Comparison of ENCODE assay signal across 2 cellular contexts in the genomic region with DNA sequence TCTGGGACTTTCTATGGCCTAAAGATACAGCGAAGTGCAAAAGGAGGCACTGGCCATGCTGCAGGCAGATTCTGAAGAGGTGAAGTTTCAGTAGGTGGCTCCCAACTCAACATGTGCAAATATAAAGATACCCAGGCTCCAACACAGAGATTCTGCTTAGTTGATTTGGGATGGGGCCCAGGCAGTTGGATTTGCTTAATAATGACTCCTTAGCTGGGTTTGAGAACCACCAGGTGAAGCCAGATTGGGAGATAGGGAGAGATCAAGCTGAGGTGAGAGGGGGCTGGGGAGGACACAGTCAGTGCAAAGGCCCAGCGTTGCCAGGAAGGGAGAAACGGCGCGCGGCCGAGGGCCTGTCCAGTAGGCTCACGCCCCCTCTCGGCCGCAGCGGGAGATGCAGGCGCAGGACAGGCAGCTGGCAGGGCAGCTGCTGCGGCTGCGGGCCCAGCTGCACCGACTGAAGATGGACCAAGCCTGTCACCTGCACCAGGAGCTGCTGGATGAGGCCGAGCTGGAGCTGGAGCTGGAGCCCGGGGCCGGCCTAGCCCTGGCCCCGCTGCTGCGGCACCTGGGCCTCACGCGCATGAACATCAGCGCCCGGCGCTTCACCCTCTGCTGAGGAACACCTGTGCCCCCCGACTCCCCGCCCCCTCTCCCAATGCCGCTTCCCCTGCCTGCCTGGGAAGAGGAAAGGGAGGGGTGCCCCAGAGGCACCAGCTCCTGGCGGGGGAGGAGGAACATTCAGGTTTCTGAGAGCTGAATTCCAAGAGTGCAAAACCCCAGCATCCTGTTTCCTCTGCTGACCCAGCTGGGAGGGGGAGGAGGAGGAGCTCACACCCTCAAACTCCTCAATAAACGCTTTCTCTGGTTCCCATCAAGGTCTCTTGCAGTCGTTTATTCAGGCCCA.
TF ChIP-seq lines count a peak whose summit lies in the region.

No MANE protein-coding gene starts in this region.

TF ChIP-seq in HCT116, 20 proteins besides CTCF, POLR2A, EP300 and RAD21:
- TF ChIP-seq JUND (IDR thresholded peaks at IDR 0.05) = no peak
- peak; percentile 17; the same call in 1 of the 2 replicates for TF ChIP-seq ZFX (IDR thresholded peaks at IDR 0.05)
- no peak for TF ChIP-seq EGR1 (IDR thresholded peaks at IDR 0.05; ENCODE audit: low read depth)
- TF ChIP-seq CBX3 (IDR thresholded peaks at IDR 0.05; ENCODE audit: low read depth) = peak; percentile 81
- TF ChIP-seq SRF (IDR thresholded peaks at IDR 0.05; ENCODE audit: low read depth) = no peak
- TF ChIP-seq YY1 (IDR thresholded peaks at IDR 0.05; ENCODE audit: extremely low read depth, insufficient replicate concordance, low read depth, low read length) = peak; percentile 57
- TF ChIP-seq TCF7L2 (IDR thresholded peaks at IDR 0.05; ENCODE audit: borderline replicate concordance, extremely low read depth, insufficient read depth, insufficient read length) = no peak
- no peak for TF ChIP-seq ELF1 (IDR thresholded peaks at IDR 0.05; ENCODE audit: borderline replicate concordance, low read depth)

TF ChIP-seq in H1, 55 proteins besides CTCF, POLR2A, EP300 and RAD21 (continues in another document):
- no peak for TF ChIP-seq NRF1 (IDR thresholded peaks at IDR 0.05; ENCODE audit: low read depth, low read length)
- 0 out of 2 replicates have a peak, but pooled peaks have one; percentile 6 for TF ChIP-seq CHD2 (IDR thresholded peaks at IDR 0.05; ENCODE audit: low read length)
- peak; percentile 13; the same call in 1 of the 2 replicates for TF ChIP-seq GABPA (IDR thresholded peaks at IDR 0.05; ENCODE audit: borderline replicate concordance, insufficient read depth, low read length)
- no peak; the same call in 1 of the 2 replicates for TF ChIP-seq CEBPB (IDR thresholded peaks at IDR 0.05; ENCODE audit: low read depth, low read length)
- TF ChIP-seq TBP (IDR thresholded peaks at IDR 0.05; ENCODE audit: low read depth, low read length) = peak; percentile 51; the same call in 1 of the 2 replicates
- 0 out of 2 replicates have a peak, but pooled peaks have one; percentile 47 for TF ChIP-seq JUND (IDR thresholded peaks at IDR 0.05; ENCODE audit: low read length)
- TF ChIP-seq CBX5 (IDR thresholded peaks at IDR 0.05; ENCODE audit: low read depth, low read length) = no peak
- TF ChIP-seq TAF1 (IDR thresholded peaks at IDR 0.05; ENCODE audit: low read depth, low read length) = peak; percentile 62; the same call in 1 of the 2 replicates
- TF ChIP-seq YY1 (IDR thresholded peaks at IDR 0.05; ENCODE audit: low read depth, low read length) = peak; percentile 40; the same call in 1 of the 2 replicates
- peak; percentile 63 for TF ChIP-seq CTBP2 (IDR thresholded peaks at IDR 0.05; ENCODE audit: borderline replicate concordance, insufficient read depth, insufficient read length, low read length)
- TF ChIP-seq SAP30 (IDR thresholded peaks at IDR 0.05; ENCODE audit: insufficient read depth, insufficient replicate concordance, low read length) = no peak
- TF ChIP-seq RBBP5 (IDR thresholded peaks at IDR 0.05; ENCODE audit: borderline replicate concordance, low read depth, low read length) = 0 out of 2 replicates have a peak, but pooled peaks have one; percentile 47
- TF ChIP-seq PHF8 (conservative IDR thresholded peaks at IDR 0.05; ENCODE audit: low read depth, low read length) = no peak
- no peak for TF ChIP-seq JUN (IDR thresholded peaks at IDR 0.05; ENCODE audit: low read depth, low read length)
- TF ChIP-seq, protein P1, sequence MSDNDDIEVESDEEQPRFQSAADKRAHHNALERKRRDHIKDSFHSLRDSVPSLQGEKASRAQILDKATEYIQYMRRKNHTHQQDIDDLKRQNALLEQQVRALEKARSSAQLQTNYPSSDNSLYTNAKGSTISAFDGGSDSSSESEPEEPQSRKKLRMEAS (IDR thresholded peaks at IDR 0.05) = peak; percentile 71; the same call in 1 of the 2 replicates
- TF ChIP-seq SRF (IDR thresholded peaks at IDR 0.05; ENCODE audit: low read depth, low read length) = peak; percentile 35; the same call in 1 of the 2 replicates
- peak; percentile 80 for TF ChIP-seq ASH2L (IDR thresholded peaks at IDR 0.05; ENCODE audit: low read length)
- TF ChIP-seq, protein P2, sequence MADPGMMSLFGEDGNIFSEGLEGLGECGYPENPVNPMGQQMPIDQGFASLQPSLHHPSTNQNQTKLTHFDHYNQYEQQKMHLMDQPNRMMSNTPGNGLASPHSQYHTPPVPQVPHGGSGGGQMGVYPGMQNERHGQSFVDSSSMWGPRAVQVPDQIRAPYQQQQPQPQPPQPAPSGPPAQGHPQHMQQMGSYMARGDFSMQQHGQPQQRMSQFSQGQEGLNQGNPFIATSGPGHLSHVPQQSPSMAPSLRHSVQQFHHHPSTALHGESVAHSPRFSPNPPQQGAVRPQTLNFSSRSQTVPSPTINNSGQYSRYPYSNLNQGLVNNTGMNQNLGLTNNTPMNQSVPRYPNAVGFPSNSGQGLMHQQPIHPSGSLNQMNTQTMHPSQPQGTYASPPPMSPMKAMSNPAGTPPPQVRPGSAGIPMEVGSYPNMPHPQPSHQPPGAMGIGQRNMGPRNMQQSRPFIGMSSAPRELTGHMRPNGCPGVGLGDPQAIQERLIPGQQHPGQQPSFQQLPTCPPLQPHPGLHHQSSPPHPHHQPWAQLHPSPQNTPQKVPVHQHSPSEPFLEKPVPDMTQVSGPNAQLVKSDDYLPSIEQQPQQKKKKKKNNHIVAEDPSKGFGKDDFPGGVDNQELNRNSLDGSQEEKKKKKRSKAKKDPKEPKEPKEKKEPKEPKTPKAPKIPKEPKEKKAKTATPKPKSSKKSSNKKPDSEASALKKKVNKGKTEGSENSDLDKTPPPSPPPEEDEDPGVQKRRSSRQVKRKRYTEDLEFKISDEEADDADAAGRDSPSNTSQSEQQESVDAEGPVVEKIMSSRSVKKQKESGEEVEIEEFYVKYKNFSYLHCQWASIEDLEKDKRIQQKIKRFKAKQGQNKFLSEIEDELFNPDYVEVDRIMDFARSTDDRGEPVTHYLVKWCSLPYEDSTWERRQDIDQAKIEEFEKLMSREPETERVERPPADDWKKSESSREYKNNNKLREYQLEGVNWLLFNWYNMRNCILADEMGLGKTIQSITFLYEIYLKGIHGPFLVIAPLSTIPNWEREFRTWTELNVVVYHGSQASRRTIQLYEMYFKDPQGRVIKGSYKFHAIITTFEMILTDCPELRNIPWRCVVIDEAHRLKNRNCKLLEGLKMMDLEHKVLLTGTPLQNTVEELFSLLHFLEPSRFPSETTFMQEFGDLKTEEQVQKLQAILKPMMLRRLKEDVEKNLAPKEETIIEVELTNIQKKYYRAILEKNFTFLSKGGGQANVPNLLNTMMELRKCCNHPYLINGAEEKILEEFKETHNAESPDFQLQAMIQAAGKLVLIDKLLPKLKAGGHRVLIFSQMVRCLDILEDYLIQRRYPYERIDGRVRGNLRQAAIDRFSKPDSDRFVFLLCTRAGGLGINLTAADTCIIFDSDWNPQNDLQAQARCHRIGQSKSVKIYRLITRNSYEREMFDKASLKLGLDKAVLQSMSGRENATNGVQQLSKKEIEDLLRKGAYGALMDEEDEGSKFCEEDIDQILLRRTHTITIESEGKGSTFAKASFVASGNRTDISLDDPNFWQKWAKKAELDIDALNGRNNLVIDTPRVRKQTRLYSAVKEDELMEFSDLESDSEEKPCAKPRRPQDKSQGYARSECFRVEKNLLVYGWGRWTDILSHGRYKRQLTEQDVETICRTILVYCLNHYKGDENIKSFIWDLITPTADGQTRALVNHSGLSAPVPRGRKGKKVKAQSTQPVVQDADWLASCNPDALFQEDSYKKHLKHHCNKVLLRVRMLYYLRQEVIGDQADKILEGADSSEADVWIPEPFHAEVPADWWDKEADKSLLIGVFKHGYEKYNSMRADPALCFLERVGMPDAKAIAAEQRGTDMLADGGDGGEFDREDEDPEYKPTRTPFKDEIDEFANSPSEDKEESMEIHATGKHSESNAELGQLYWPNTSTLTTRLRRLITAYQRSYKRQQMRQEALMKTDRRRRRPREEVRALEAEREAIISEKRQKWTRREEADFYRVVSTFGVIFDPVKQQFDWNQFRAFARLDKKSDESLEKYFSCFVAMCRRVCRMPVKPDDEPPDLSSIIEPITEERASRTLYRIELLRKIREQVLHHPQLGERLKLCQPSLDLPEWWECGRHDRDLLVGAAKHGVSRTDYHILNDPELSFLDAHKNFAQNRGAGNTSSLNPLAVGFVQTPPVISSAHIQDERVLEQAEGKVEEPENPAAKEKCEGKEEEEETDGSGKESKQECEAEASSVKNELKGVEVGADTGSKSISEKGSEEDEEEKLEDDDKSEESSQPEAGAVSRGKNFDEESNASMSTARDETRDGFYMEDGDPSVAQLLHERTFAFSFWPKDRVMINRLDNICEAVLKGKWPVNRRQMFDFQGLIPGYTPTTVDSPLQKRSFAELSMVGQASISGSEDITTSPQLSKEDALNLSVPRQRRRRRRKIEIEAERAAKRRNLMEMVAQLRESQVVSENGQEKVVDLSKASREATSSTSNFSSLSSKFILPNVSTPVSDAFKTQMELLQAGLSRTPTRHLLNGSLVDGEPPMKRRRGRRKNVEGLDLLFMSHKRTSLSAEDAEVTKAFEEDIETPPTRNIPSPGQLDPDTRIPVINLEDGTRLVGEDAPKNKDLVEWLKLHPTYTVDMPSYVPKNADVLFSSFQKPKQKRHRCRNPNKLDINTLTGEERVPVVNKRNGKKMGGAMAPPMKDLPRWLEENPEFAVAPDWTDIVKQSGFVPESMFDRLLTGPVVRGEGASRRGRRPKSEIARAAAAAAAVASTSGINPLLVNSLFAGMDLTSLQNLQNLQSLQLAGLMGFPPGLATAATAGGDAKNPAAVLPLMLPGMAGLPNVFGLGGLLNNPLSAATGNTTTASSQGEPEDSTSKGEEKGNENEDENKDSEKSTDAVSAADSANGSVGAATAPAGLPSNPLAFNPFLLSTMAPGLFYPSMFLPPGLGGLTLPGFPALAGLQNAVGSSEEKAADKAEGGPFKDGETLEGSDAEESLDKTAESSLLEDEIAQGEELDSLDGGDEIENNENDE (IDR thresholded peaks at IDR 0.05; ENCODE audit: insufficient replicate concordance, low read length) = no peak
- peak; percentile 60; the same call in 1 of the 2 replicates for TF ChIP-seq TEAD4 (IDR thresholded peaks at IDR 0.05; ENCODE audit: low read depth, low read length)
- TF ChIP-seq KDM1A (IDR thresholded peaks at IDR 0.05; ENCODE audit: borderline replicate concordance, low read length) = peak; percentile 97
- TF ChIP-seq FOSL1 (IDR thresholded peaks at IDR 0.05; ENCODE audit: insufficient read depth, low read depth, low read length) = no peak
- TF ChIP-seq ZNF274 (IDR thresholded peaks at IDR 0.05; ENCODE audit: borderline replicate concordance, extremely low read depth, low read length) = no peak
- TF ChIP-seq TCF12 (IDR thresholded peaks at IDR 0.05; ENCODE audit: low read depth, low read length) = peak; percentile 84
- TF ChIP-seq POLR2AphosphoS5 (IDR thresholded peaks at IDR 0.05; ENCODE audit: low read depth, low read length) = peak; percentile 21; the same call in 1 of the 2 replicates
- TF ChIP-seq, protein P3, sequence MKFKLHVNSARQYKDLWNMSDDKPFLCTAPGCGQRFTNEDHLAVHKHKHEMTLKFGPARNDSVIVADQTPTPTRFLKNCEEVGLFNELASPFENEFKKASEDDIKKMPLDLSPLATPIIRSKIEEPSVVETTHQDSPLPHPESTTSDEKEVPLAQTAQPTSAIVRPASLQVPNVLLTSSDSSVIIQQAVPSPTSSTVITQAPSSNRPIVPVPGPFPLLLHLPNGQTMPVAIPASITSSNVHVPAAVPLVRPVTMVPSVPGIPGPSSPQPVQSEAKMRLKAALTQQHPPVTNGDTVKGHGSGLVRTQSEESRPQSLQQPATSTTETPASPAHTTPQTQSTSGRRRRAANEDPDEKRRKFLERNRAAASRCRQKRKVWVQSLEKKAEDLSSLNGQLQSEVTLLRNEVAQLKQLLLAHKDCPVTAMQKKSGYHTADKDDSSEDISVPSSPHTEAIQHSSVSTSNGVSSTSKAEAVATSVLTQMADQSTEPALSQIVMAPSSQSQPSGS (IDR thresholded peaks at IDR 0.05; ENCODE audit: low read length) = no peak
- TF ChIP-seq NANOG (IDR thresholded peaks at IDR 0.05; ENCODE audit: insufficient read depth, low read depth, low read length, poor library complexity, severe bottlenecking) = peak; percentile 37
- TF ChIP-seq SIN3A (conservative IDR thresholded peaks at IDR 0.05 in 1 of 2, IDR thresholded peaks at IDR 0.05 in 1 of 2; ENCODE audit: low read depth in 1 of 2, low read length in 2 of 2) = peak; percentile 82 to 98; a peak in 3 of 4 replicates
- TF ChIP-seq SP1 (IDR thresholded peaks at IDR 0.05; ENCODE audit: low read depth, low read length) = 0 out of 2 replicates have a peak, but pooled peaks have one; percentile 60
- peak; percentile 28 for TF ChIP-seq KDM4A (IDR thresholded peaks at IDR 0.05; ENCODE audit: low read depth, low read length, severe bottlenecking)
- TF ChIP-seq, protein P4, sequence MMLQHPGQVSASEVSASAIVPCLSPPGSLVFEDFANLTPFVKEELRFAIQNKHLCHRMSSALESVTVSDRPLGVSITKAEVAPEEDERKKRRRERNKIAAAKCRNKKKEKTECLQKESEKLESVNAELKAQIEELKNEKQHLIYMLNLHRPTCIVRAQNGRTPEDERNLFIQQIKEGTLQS (IDR thresholded peaks at IDR 0.05; ENCODE audit: insufficient read depth, low read depth, low read length) = no peak
- TF ChIP-seq GTF2F1 (IDR thresholded peaks at IDR 0.05; ENCODE audit: borderline replicate concordance, low read depth, low read length) = peak; percentile 49; the same call in 1 of the 2 replicates
- no peak for TF ChIP-seq CHD1 (IDR thresholded peaks at IDR 0.05; ENCODE audit: low read depth, low read length)
- no peak for TF ChIP-seq RFX5 (IDR thresholded peaks at IDR 0.05; ENCODE audit: borderline replicate concordance, low read depth, low read length)
- TF ChIP-seq EZH2 (IDR thresholded peaks at IDR 0.05; ENCODE audit: low read depth, low read length, severe bottlenecking) = no peak
- no peak for TF ChIP-seq BRCA1 (IDR thresholded peaks at IDR 0.05; ENCODE audit: low read depth, low read length)
- TF ChIP-seq SP2 (IDR thresholded peaks at IDR 0.05; ENCODE audit: low read length) = no peak
- no peak for TF ChIP-seq SIRT6 (IDR thresholded peaks at IDR 0.05; ENCODE audit: low read length)
- no peak for TF ChIP-seq BACH1 (IDR thresholded peaks at IDR 0.05; ENCODE audit: low read length)
- no peak for TF ChIP-seq RXRA (IDR thresholded peaks at IDR 0.05; ENCODE audit: insufficient read depth, low read depth, low read length)
- TF ChIP-seq HDAC6 (IDR thresholded peaks at IDR 0.05; ENCODE audit: low read depth, low read length) = no peak
- peak in 1 of 2 experiments; percentile 88; a peak in 1 of 4 replicates for TF ChIP-seq HDAC2 (IDR thresholded peaks at IDR 0.05; ENCODE audit: borderline replicate concordance in 1 of 2, low read depth in 2 of 2, low read length in 2 of 2)
- TF ChIP-seq CBX8 (IDR thresholded peaks at IDR 0.05; ENCODE audit: borderline replicate concordance, low read depth, low read length) = no peak
- TF ChIP-seq CREB1 (IDR thresholded peaks at IDR 0.05) = peak; percentile 23; the same call in 1 of the 2 replicates
- TF ChIP-seq MAFK (IDR thresholded peaks at IDR 0.05; ENCODE audit: low read depth, low read length) = no peak
- TF ChIP-seq SIX5 (IDR thresholded peaks at IDR 0.05; ENCODE audit: low read depth, low read length) = no peak
- TF ChIP-seq EGR1 (IDR thresholded peaks at IDR 0.05; ENCODE audit: borderline replicate concordance, low read depth, low read length) = no peak
- TF ChIP-seq, protein P5, sequence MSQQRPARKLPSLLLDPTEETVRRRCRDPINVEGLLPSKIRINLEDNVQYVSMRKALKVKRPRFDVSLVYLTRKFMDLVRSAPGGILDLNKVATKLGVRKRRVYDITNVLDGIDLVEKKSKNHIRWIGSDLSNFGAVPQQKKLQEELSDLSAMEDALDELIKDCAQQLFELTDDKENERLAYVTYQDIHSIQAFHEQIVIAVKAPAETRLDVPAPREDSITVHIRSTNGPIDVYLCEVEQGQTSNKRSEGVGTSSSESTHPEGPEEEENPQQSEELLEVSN (IDR thresholded peaks at IDR 0.05) = no peak
- TF ChIP-seq POU5F1 (IDR thresholded peaks at IDR 0.05; ENCODE audit: low read depth, low read length) = no peak
